Comparison of ENCODE assay signal across 10 cellular contexts in genomic region chr17:38875477-38876080, GRCh38. TPM values are rescaled to one million over a fixed set of nuclear protein-coding genes. Genes with fewer than 3 reads are reported as not detected.
A peak's percentile ranks its signal among the peaks of the same experiment; 100 is the strongest.
DNase-seq lines count a peak whose midpoint lies in the region; ATAC-seq and TF ChIP-seq lines count a peak whose summit lies in the region.
"Had no signal": no experiment of that assay in that cellular context is flagged by ENCODE, and none has a peak within 500 bp of the region (broad histone marks: within the 10 kb centered on the region; RNA-seq: fewer than 3 reads in every experiment).

No MANE protein-coding gene starts in this region.

- in situ Hi-C loops in GM13977 (cut with MboI; ENCODE audit: low pct_unique_long_range_greater_than_20kb, low sequenced_read_pairs, unreplicated experiment): no loop called here

- TF ChIP-seq POLR2A in heart left ventricle (IDR thresholded peaks at IDR 0.05) (no peak), adrenal gland (IDR thresholded peaks at IDR 0.05) (no peak), uterus (IDR thresholded peaks at IDR 0.05) (no peak)

- H3K9me3 ChIP-seq in heart left ventricle (no peaks in the 10 kb centered on the region), adrenal gland (replicated peaks in 1 of 3) (no peaks in the 10 kb centered on the region), uterus (no peaks in the 10 kb centered on the region)

- no peaks in the 10 kb centered on the region for H3K27me3 Mint-ChIP-seq in mesothelial cell of epicardium (ENCODE audit: low read depth)

- intact Hi-C loops in heart left ventricle (cut with DNase I): loop anchor here in 5 of 10 donors (2.0 to 10.0 kb wide), 4 partner anchors 21 to 279 kb away; partner anchors contain the start of genes PLXDC1 (in 2 of the 5) and FBXO47 (in 1 of the 5)
- intact Hi-C loops in Right ventricle myocardium inferior (cut with DNase I): no loop called here
- intact Hi-C loops in adrenal gland (cut with DNase I): loop anchor here in 1 of 2 donors (10.0 kb wide), 1 partner anchor 279 kb away; the partner anchor contains the start of gene PLXDC1
- intact Hi-C loops in uterus (cut with DNase I; ENCODE audit: low total_unique reads): no loop called here

- no peaks in the 10 kb centered on the region for H3K27me3 ChIP-seq in heart left ventricle
- no peaks in the 10 kb centered on the region for H3K27me3 ChIP-seq in adrenal gland
- H3K27me3 ChIP-seq in uterus: no peaks in the 10 kb centered on the region

- DNase-seq in heart left ventricle (peak in 1 of 5 donors; percentile 48), Right ventricle myocardium inferior (ENCODE audit: missing footprints) (no peak), adrenal gland (no peak), mesothelial cell of epicardium (ENCODE audit: low spot score in 2 of 2, unreplicated experiment in 2 of 2) (no peak), uterus (no peak), DMS153 (lab: John Stamatoyannopoulos, UW) (no peak), GM13977 (ENCODE audit: low spot score) (no peak)
- DNase-seq: activated effector memory CD4-positive, alpha-beta T cell treated with anti-CD3 and anti-CD28 coated beads, Interleukin-2, amount 50 U/mL, for 16 hours; glutamatergic neuron had no signal

- peak overlapping the region; percentile 41 for H3K4me3 Mint-ChIP-seq in mesothelial cell of epicardium

- H3K27ac ChIP-seq in heart left ventricle (peak overlapping the region in 11 of 12 donors; percentile 11 to 96 (median 30)), adrenal gland (peak overlapping the region in 3 of 5 donors; percentile 20 to 58 (median 44)), uterus (peak overlapping the region; percentile 56 to 96)

- peaks cover 73% of the 10 kb centered on the region for H3K4me1 Mint-ChIP-seq in mesothelial cell of epicardium

- no peak for ATAC-seq in heart left ventricle
- ATAC-seq in Right ventricle myocardium inferior: no peak
- no peak for ATAC-seq in HG02885 (IDR thresholded peaks at IDR 0.05; ENCODE audit: poor library complexity, unreplicated experiment)

- H3K36me3 ChIP-seq in heart left ventricle: peaks cover 0 to 52% (median 20%) of the 10 kb centered on the region in 9 donors
- peaks cover 0 to 9% of the 10 kb centered on the region in 2 donors for H3K36me3 ChIP-seq in adrenal gland (replicated peaks in 1 of 2)
- no peaks in the 10 kb centered on the region for H3K36me3 ChIP-seq in uterus

- no peak for TF ChIP-seq CTCF in heart left ventricle (IDR thresholded peaks at IDR 0.05)
- TF ChIP-seq CTCF in adrenal gland (IDR thresholded peaks at IDR 0.05): no peak
- no peak for TF ChIP-seq CTCF in mesothelial cell of epicardium (IDR thresholded peaks at IDR 0.05; ENCODE audit: unreplicated experiment)
- TF ChIP-seq CTCF in uterus (IDR thresholded peaks at IDR 0.05): no peak
- no peak for TF ChIP-seq CTCF in GM13977 (IDR thresholded peaks at IDR 0.05; ENCODE audit: extremely low read depth, insufficient read depth, missing control alignments)

- H3K4me1 ChIP-seq in heart left ventricle (peaks cover 24 to 95% (median 75%) of the 10 kb centered on the region in 12 donors), adrenal gland (replicated peaks in 1 of 2) (peaks cover 51 to 77% of the 10 kb centered on the region in 2 donors), uterus (peaks cover 29 to 33% of the 10 kb centered on the region in 2 donors)

- 50 to 62% (median 53%) methylated on average over 5 of the region's 5 CpGs for WGBS in heart left ventricle, 4 donors
- 62 to 78% (median 69%) methylated on average over 5 of the region's 5 CpGs for WGBS in adrenal gland, 4 donors

- H3K36me3 Mint-ChIP-seq in mesothelial cell of epicardium: peaks cover 8% of the 10 kb centered on the region

- no peaks in the 10 kb centered on the region for H3K9me3 Mint-ChIP-seq in mesothelial cell of epicardium

- H3K27ac Mint-ChIP-seq in mesothelial cell of epicardium: peak overlapping the region; percentile 94

- H3K4me3 ChIP-seq in heart left ventricle (peak overlapping the region in 5 of 12 donors; percentile 6 to 83 (median 25)), adrenal gland (no peak overlapping the region), uterus (no peak overlapping the region)

RNA-seq across cellular contexts. Expression of gene LASP1, which starts 5.7 kb away (rescaled TPM):
- total RNA-seq in heart left ventricle (10 to 100 TPM; 23.2 to 88.2 (median 26.7) TPM), Right ventricle myocardium inferior (38.5 TPM), adrenal gland (100 to 1,000 TPM in 5 of 8 donors, 10 to 100 TPM in 3; 73.4 to 123 (median 104) TPM), mesothelial cell of epicardium (144 to 152 TPM (median 146 TPM) in 3 replicates), uterus (100 to 1,000 TPM in 1 of 4 donors, 10 to 100 TPM in 3; 21.2 to 119 (median 58.2) TPM)
- polyA plus RNA-seq in heart left ventricle (10 to 100 TPM; 18.2 to 29.2 TPM), adrenal gland (10 to 100 TPM; 36.3 to 65.1 (median 43.3) TPM)

RNA-seq across cellular contexts. Expression of gene RPL23, which starts 22.1 kb away (rescaled TPM):
- total RNA-seq in heart left ventricle (1,000 to 10,000 TPM in 1 of 9 donors, 100 to 1,000 TPM in 8; 698 to 1,018 (median 826) TPM), Right ventricle myocardium inferior (897 TPM), adrenal gland (1,000 to 10,000 TPM in 6 of 8 donors, 100 to 1,000 TPM in 2; 927 to 1,685 (median 1,368) TPM), mesothelial cell of epicardium (1,597 to 1,708 TPM (median 1,659 TPM) in 3 replicates), uterus (1,000 to 10,000 TPM; 1,418 to 5,044 (median 2,630) TPM)
- polyA plus RNA-seq in heart left ventricle (1,000 to 10,000 TPM; 1,964 to 2,300 TPM), adrenal gland (1,000 to 10,000 TPM; 2,027 to 3,246 (median 2,815) TPM)

RNA-seq across cellular contexts. Expression of gene CWC25, which starts 50.5 kb away (rescaled TPM):
- total RNA-seq in heart left ventricle (10 to 100 TPM in 2 of 9 donors, 1 to 10 TPM in 7; 6.7 to 11.1 (median 8.3) TPM), Right ventricle myocardium inferior (9.4 TPM), adrenal gland (10 to 100 TPM in 7 of 8 donors, 1 to 10 TPM in 1; 4.5 to 21.8 (median 14.3) TPM), mesothelial cell of epicardium (19.5 to 20.9 TPM (median 20.5 TPM) in 3 replicates), uterus (10 to 100 TPM in 3 of 4 donors, 1 to 10 TPM in 1; 9.1 to 26.2 (median 18.1) TPM)
- polyA plus RNA-seq in heart left ventricle (10 to 100 TPM in 1 of 2 donors, 1 to 10 TPM in 1; 9.7 to 10.9 TPM), adrenal gland (10 to 100 TPM; 20.7 to 47.8 (median 33.1) TPM)
